In genomic region chr1:156746716-156747631, GRCh38 we compare ENCODE assay signal across 8 cellular contexts. TPM values are rescaled to one million over a fixed set of nuclear protein-coding genes. Genes with fewer than 3 reads are reported as not detected.
DNase-seq lines count a peak whose midpoint lies in the region; ATAC-seq, FAIRE-seq and TF ChIP-seq lines count a peak whose summit lies in the region.

No MANE protein-coding gene starts in this region.

- ATAC-seq in Panc1 (peak; percentile 55), GM21529 (IDR thresholded peaks at IDR 0.05; ENCODE audit: unreplicated experiment) (no peak)
- ATAC-seq in activated naive CD8-positive, alpha-beta T cell treated with anti-CD3 and anti-CD28 coated beads, Interleukin-2, amount 10 ng/mL, durations not matched to agents 7 days and 5 days (ENCODE audit: low read depth) = no peak

- H3K27ac ChIP-seq in KMS-11 (peak overlapping the region; percentile 86), Panc1 (ENCODE audit: low read length) (peak overlapping the region; percentile 100), neural progenitor cell (peak overlapping the region; percentile 99)

- H3K4me3 Mint-ChIP-seq in activated naive CD8-positive, alpha-beta T cell treated with anti-CD3 and anti-CD28 coated beads, Interleukin-2, amount 10 ng/mL, durations not matched to agents 7 days and 5 days = peak overlapping the region; percentile 99
- peak overlapping the region; percentile 100 for H3K4me3 Mint-ChIP-seq in neural progenitor cell

- POLR2A ChIA-PET in Panc1 (lab: Charles Lee) = interaction anchor here (0.7 to 0.9 kb wide), 2 partner anchors 18 to 23 kb away, joined by 3 to 4 read pairs; partner anchors contain the start of genes ISG20L2 and METTL25B
- POLR2A ChIA-PET in activated naive CD8-positive, alpha-beta T cell treated with anti-CD3 and anti-CD28 coated beads, Interleukin-2, amount 10 ng/mL, durations not matched to agents 7 days and 5 days (lab: Charles Lee) = interaction anchor here (0.6 to 2.9 kb wide), 6 partner anchors 19 to 1497 kb away, joined by 3 to 15 read pairs (median 4); partner anchors contain the start of genes ISG20L2, METTL25B and PRCC

- DNase-seq in DMS79 (lab: John Stamatoyannopoulos, UW) = peak; percentile 50
- no peak for DNase-seq in Panc1 (ENCODE audit: low read depth, low spot score)
- peak; percentile 59 for DNase-seq in activated naive CD8-positive, alpha-beta T cell treated with anti-CD3 and anti-CD28 coated beads, Interleukin-2, amount 10 ng/mL, durations not matched to agents 7 days and 5 days
- peak; percentile 81 for DNase-seq in globus pallidus (ENCODE audit: low spot score)
- DNase-seq in neural progenitor cell (ENCODE audit: low spot score) = peak; percentile 94
- DNase-seq in urothelium cell line (ENCODE audit: low spot score) = peak; percentile 89

- H3K4me1 ChIP-seq in KMS-11 (ENCODE audit: low read depth, poor library complexity, severe bottlenecking) = peaks cover 62% of the 10 kb centered on the region
- peaks cover 53% of the 10 kb centered on the region for H3K4me1 ChIP-seq in Panc1 (ENCODE audit: control insufficient read depth, insufficient read depth, low read length)
- H3K4me1 ChIP-seq in neural progenitor cell = peaks cover 43% of the 10 kb centered on the region

- no peaks in the 10 kb centered on the region for H3K27me3 Mint-ChIP-seq in activated naive CD8-positive, alpha-beta T cell treated with anti-CD3 and anti-CD28 coated beads, Interleukin-2, amount 10 ng/mL, durations not matched to agents 7 days and 5 days
- peaks cover 4% of the 10 kb centered on the region for H3K27me3 Mint-ChIP-seq in neural progenitor cell (ENCODE audit: insufficient read depth, low read depth)

- peak overlapping the region; percentile 93 for H3K27ac Mint-ChIP-seq in activated naive CD8-positive, alpha-beta T cell treated with anti-CD3 and anti-CD28 coated beads, Interleukin-2, amount 10 ng/mL, durations not matched to agents 7 days and 5 days
- H3K27ac Mint-ChIP-seq in neural progenitor cell = peak overlapping the region; percentile 100

- peak overlapping the region; percentile 97 for H3K4me2 ChIP-seq in KMS-11
- peak overlapping the region; percentile 100 for H3K4me2 ChIP-seq in neural progenitor cell

- in situ Hi-C loops in Panc1 (cut with HindIII; ENCODE audit: low pct_unique_long_range_greater_than_20kb, low sequenced_read_pairs) = no loop called here

- no peak for FAIRE-seq in urothelium cell line (lab: Jason Lieb, UNC)

- H3K36me3 ChIP-seq in KMS-11 (ENCODE audit: insufficient read depth) = no peaks in the 10 kb centered on the region; the same call in 1 of the 2 replicates
- peaks cover 24% of the 10 kb centered on the region for H3K36me3 ChIP-seq in Panc1 (ENCODE audit: control insufficient read depth, insufficient read depth, low read length)
- H3K36me3 ChIP-seq in neural progenitor cell = no peaks in the 10 kb centered on the region

- H3K4me3 ChIP-seq in KMS-11 (IDR thresholded peaks at IDR 0.05; ENCODE audit: insufficient read depth, low read depth, low read length) (peak overlapping the region; percentile 90), Panc1 (ENCODE audit: low read depth in 2 of 2, low read length in 2 of 2) (peak overlapping the region; percentile 77 to 80), neural progenitor cell (peak overlapping the region; percentile 100)

- H3K9me3 ChIP-seq in Panc1 (ENCODE audit: control insufficient read depth, insufficient read depth, low read depth, low read length) (no peaks in the 10 kb centered on the region), neural progenitor cell (ENCODE audit: low read depth) (no peaks in the 10 kb centered on the region)

- CTCF ChIA-PET in Panc1 (lab: Charles Lee) = interaction anchor here (0.6 kb wide), 1 partner anchor 70 kb away, joined by 4 read pairs; no protein-coding TSS in a partner anchor

- H3K9ac ChIP-seq in KMS-11 = peak overlapping the region; percentile 92
- peak overlapping the region; percentile 65 for H3K9ac ChIP-seq in neural progenitor cell

- H2AFZ ChIP-seq in KMS-11 (ENCODE audit: low read depth) (no peak overlapping the region), neural progenitor cell (replicated peaks) (no peak overlapping the region)

- TF ChIP-seq CTCF in KMS-11 (conservative IDR thresholded peaks at IDR 0.05; ENCODE audit: low read depth, low read length) (peak; percentile 75), Panc1 (IDR thresholded peaks at IDR 0.05) (no peak; the same call in 1 of the 2 replicates), neural progenitor cell (IDR thresholded peaks at IDR 0.05) (peak; percentile 55)

- H3K9me3 Mint-ChIP-seq in activated naive CD8-positive, alpha-beta T cell treated with anti-CD3 and anti-CD28 coated beads, Interleukin-2, amount 10 ng/mL, durations not matched to agents 7 days and 5 days = no peaks in the 10 kb centered on the region
- H3K9me3 Mint-ChIP-seq in neural progenitor cell = no peaks in the 10 kb centered on the region

- no TSS peak for BruUV-seq in Panc1 (replicated peaks; lab: Mats Ljungman, UMichigan)

- H3F3A ChIP-seq in neural progenitor cell (ENCODE audit: low read depth) = peaks cover 70% of the 10 kb centered on the region

- intact Hi-C loops in Panc1 (cut with micrococcal nuclease; ENCODE audit: unreplicated experiment) = no loop called here

- peaks cover 11% of the 10 kb centered on the region; the same call in 1 of the 2 replicates for H4K20me1 ChIP-seq in KMS-11 (ENCODE audit: insufficient read depth)
- peaks cover 25% of the 10 kb centered on the region for H4K20me1 ChIP-seq in neural progenitor cell (ENCODE audit: low read depth)

- H3K36me3 Mint-ChIP-seq in activated naive CD8-positive, alpha-beta T cell treated with anti-CD3 and anti-CD28 coated beads, Interleukin-2, amount 10 ng/mL, durations not matched to agents 7 days and 5 days = peaks cover 31% of the 10 kb centered on the region
- H3K36me3 Mint-ChIP-seq in neural progenitor cell = peaks cover 13% of the 10 kb centered on the region

- H3K27me3 ChIP-seq in KMS-11 (ENCODE audit: insufficient read depth, low read depth) (no peaks in the 10 kb centered on the region), Panc1 (ENCODE audit: control insufficient read depth, insufficient read depth, low read length) (no peaks in the 10 kb centered on the region), neural progenitor cell (no peaks in the 10 kb centered on the region)

- H3K79me2 ChIP-seq in KMS-11 (ENCODE audit: insufficient read depth, low read depth) (peaks cover 86% of the 10 kb centered on the region), neural progenitor cell (ENCODE audit: low read depth) (peaks cover 79% of the 10 kb centered on the region)

- H3K4me1 Mint-ChIP-seq in activated naive CD8-positive, alpha-beta T cell treated with anti-CD3 and anti-CD28 coated beads, Interleukin-2, amount 10 ng/mL, durations not matched to agents 7 days and 5 days = peaks cover 50% of the 10 kb centered on the region
- peaks cover 55% of the 10 kb centered on the region for H3K4me1 Mint-ChIP-seq in neural progenitor cell

RNA-seq across cellular contexts. Expression of gene HDGF, which starts 4.5 kb away (rescaled TPM):
- total RNA-seq in Panc1 (2021; ENCODE audit: unreplicated experiment) (325 TPM), neural progenitor cell (ENCODE audit: low replicate concordance) (246 and 366 TPM in 2 replicates)
- 302 TPM for polyA plus RNA-seq in Panc1 (2012; ENCODE audit: insufficient read length)
- 100 to 1,000 TPM; 186 to 196 TPM for total RNA-seq in activated naive CD8-positive, alpha-beta T cell treated with anti-CD3 and anti-CD28 coated beads, Interleukin-2, amount 10 ng/mL, durations not matched to agents 7 days and 5 days

RNA-seq across cellular contexts. Expression of gene MRPL24, which starts 6.1 kb away (rescaled TPM):
- total RNA-seq in Panc1 (2021; ENCODE audit: unreplicated experiment) = 80.4 TPM
- polyA plus RNA-seq in Panc1 (2012; ENCODE audit: insufficient read length) = 109 TPM
- 10 to 100 TPM; 45.0 to 51.1 TPM for total RNA-seq in activated naive CD8-positive, alpha-beta T cell treated with anti-CD3 and anti-CD28 coated beads, Interleukin-2, amount 10 ng/mL, durations not matched to agents 7 days and 5 days
- 21.4 and 24.7 TPM in 2 replicates for total RNA-seq in neural progenitor cell (ENCODE audit: low replicate concordance)

RNA-seq across cellular contexts. Expression of gene ISG20L2, which starts 18.4 kb away (rescaled TPM):
- total RNA-seq in Panc1 (2021; ENCODE audit: unreplicated experiment) (40.6 TPM), neural progenitor cell (ENCODE audit: low replicate concordance) (17.4 and 23.7 TPM in 2 replicates)
- 26.9 TPM for polyA plus RNA-seq in Panc1 (2012; ENCODE audit: insufficient read length)
- total RNA-seq in activated naive CD8-positive, alpha-beta T cell treated with anti-CD3 and anti-CD28 coated beads, Interleukin-2, amount 10 ng/mL, durations not matched to agents 7 days and 5 days = 10 to 100 TPM; 44.1 to 47.1 TPM

RNA-seq across cellular contexts. Expression of gene METTL25B, which starts 18.7 kb away (rescaled TPM):
- total RNA-seq in Panc1 (2021; ENCODE audit: unreplicated experiment) (32.8 TPM), neural progenitor cell (ENCODE audit: low replicate concordance) (21.4 and 26.5 TPM in 2 replicates)
- polyA plus RNA-seq in Panc1 (2012; ENCODE audit: insufficient read length) = 37.7 TPM
- 10 to 100 TPM; 34.6 to 35.1 TPM for total RNA-seq in activated naive CD8-positive, alpha-beta T cell treated with anti-CD3 and anti-CD28 coated beads, Interleukin-2, amount 10 ng/mL, durations not matched to agents 7 days and 5 days

RNA-seq across cellular contexts. Expression of gene PRCC, which starts 20.4 kb away (rescaled TPM):
- 78.5 TPM for total RNA-seq in Panc1 (2021; ENCODE audit: unreplicated experiment)
- polyA plus RNA-seq in Panc1 (2012; ENCODE audit: insufficient read length) = 61.8 TPM
- total RNA-seq in activated naive CD8-positive, alpha-beta T cell treated with anti-CD3 and anti-CD28 coated beads, Interleukin-2, amount 10 ng/mL, durations not matched to agents 7 days and 5 days = 10 to 100 TPM; 65.7 to 76.0 TPM
- total RNA-seq in neural progenitor cell (ENCODE audit: low replicate concordance) = 30.1 and 43.1 TPM in 2 replicates
